Comparison of ENCODE assay signal across 20 cellular contexts in genomic region chr2:37633234-37633633, GRCh38. TPM values are rescaled to one million over a fixed set of nuclear protein-coding genes. Genes with fewer than 3 reads are reported as not detected.
A peak's percentile ranks its signal among the peaks of the same experiment; 100 is the strongest.
DNase-seq lines count a peak whose midpoint lies in the region; ATAC-seq, FAIRE-seq and TF ChIP-seq lines count a peak whose summit lies in the region.
"Had no signal": no experiment of that assay in that cellular context is flagged by ENCODE, and none has a peak within 500 bp of the region (broad histone marks: within the 10 kb centered on the region; RNA-seq: fewer than 3 reads in every experiment).

No MANE protein-coding gene starts in this region.

- dilution Hi-C loops in endothelial cell of umbilical vein (cut with MboI; ENCODE audit: extremely low pct_ligation_motif_present, low sequenced_read_pairs) = no loop called here

- H3K9me2 ChIP-seq in OCI-LY7 (ENCODE audit: insufficient read depth, low read length) = no peaks in the 10 kb centered on the region

- BruUV-seq in endothelial cell of umbilical vein (replicated peaks; lab: Mats Ljungman, UMichigan) (no TSS peak), OCI-LY7 (replicated peaks; lab: Mats Ljungman, UMichigan) (no TSS peak)

- H3K36me3 Mint-ChIP-seq in T-helper 17 cell (ENCODE audit: low read depth) = peaks cover 10% of the 10 kb centered on the region
- peaks cover 3% of the 10 kb centered on the region for H3K36me3 Mint-ChIP-seq in activated naive CD4-positive, alpha-beta T cell treated with anti-CD3 and anti-CD28 coated beads, Interleukin-2, amount 10 ng/mL, durations not matched to agents 7 days and 5 days

- intact Hi-C loops in right lobe of liver (cut with DNase I) = no loop called here
- intact Hi-C loops in endothelial cell of umbilical vein (cut with micrococcal nuclease) = no loop called here
- intact Hi-C loops in OCI-LY7 (cut with micrococcal nuclease; ENCODE audit: unreplicated experiment) = no loop called here
- intact Hi-C loops in prostate gland (cut with DNase I) = no loop called here

- no peak overlapping the region for H3K4me3 Mint-ChIP-seq in T-helper 17 cell
- no peak overlapping the region for H3K4me3 Mint-ChIP-seq in activated naive CD4-positive, alpha-beta T cell treated with anti-CD3 and anti-CD28 coated beads, Interleukin-2, amount 10 ng/mL, durations not matched to agents 7 days and 5 days

- POLR2A ChIA-PET in endothelial cell of umbilical vein (lab: Charles Lee) (interaction anchor here (0.6 kb wide), 1 partner anchor 199 kb away, joined by 3 read pairs; no protein-coding TSS in a partner anchor), OCI-LY7 (lab: Charles Lee) (interaction anchor here (1.0 kb wide), 1 partner anchor 16 kb away, joined by 3 read pairs; no protein-coding TSS in a partner anchor)

- H3K27me3 ChIP-seq in liver (ENCODE audit: control insufficient read depth in 4 of 4, insufficient read depth in 4 of 4, low read length in 3 of 4) = no peaks in the 10 kb centered on the region
- no peaks in the 10 kb centered on the region for H3K27me3 ChIP-seq in right lobe of liver
- no peaks in the 10 kb centered on the region for H3K27me3 ChIP-seq in endothelial cell of umbilical vein (ENCODE audit: control insufficient read depth in 2 of 2, insufficient read depth in 2 of 2, low read length in 2 of 2)
- no peaks in the 10 kb centered on the region for H3K27me3 ChIP-seq in smooth muscle cell (ENCODE audit: low read depth)
- no peaks in the 10 kb centered on the region for H3K27me3 ChIP-seq in prostate gland (replicated peaks; ENCODE audit: insufficient read depth)
- H3K27me3 ChIP-seq: MG63 had no signal

- H3K36me3 ChIP-seq in liver (ENCODE audit: control insufficient read depth in 4 of 4, insufficient read depth in 3 of 4, low read depth in 1 of 4, low read length in 3 of 4) (no peaks in the 10 kb centered on the region), right lobe of liver (no peaks in the 10 kb centered on the region), endothelial cell of umbilical vein (ENCODE audit: control insufficient read depth in 2 of 2, extremely low read depth in 1 of 2, insufficient read depth in 2 of 2, low read length in 2 of 2) (no peaks in the 10 kb centered on the region), smooth muscle cell (ENCODE audit: low read depth) (no peaks in the 10 kb centered on the region), OCI-LY7 (ENCODE audit: insufficient read depth, low read length) (no peaks in the 10 kb centered on the region), prostate gland (no peaks in the 10 kb centered on the region)
- H3K36me3 ChIP-seq: MG63 had no signal

- no peak overlapping the region for H3K4me3 ChIP-seq in liver (ENCODE audit: low read depth in 1 of 3, low read length in 3 of 3)
- H3K4me3 ChIP-seq in right lobe of liver = no peak overlapping the region
- no peak overlapping the region for H3K4me3 ChIP-seq in endothelial cell of umbilical vein (replicated peaks in 1 of 3; ENCODE audit: insufficient read depth in 1 of 3, low read depth in 1 of 3, low read length in 3 of 3)
- no peak overlapping the region for H3K4me3 ChIP-seq in smooth muscle cell
- H3K4me3 ChIP-seq in OCI-LY7 (ENCODE audit: low read depth, low read length, poor library complexity, severe bottlenecking) = no peak overlapping the region
- no peak overlapping the region for H3K4me3 ChIP-seq in prostate gland
- H3K4me3 ChIP-seq: GM23248, MG63, PC-9 had no signal

- peak overlapping the region; percentile 89 for H3K27ac Mint-ChIP-seq in T-helper 17 cell
- no peak overlapping the region for H3K27ac Mint-ChIP-seq in activated naive CD4-positive, alpha-beta T cell treated with anti-CD3 and anti-CD28 coated beads, Interleukin-2, amount 10 ng/mL, durations not matched to agents 7 days and 5 days

- H2AFZ ChIP-seq in endothelial cell of umbilical vein (ENCODE audit: low read depth, low read length) (no peak overlapping the region), smooth muscle cell (ENCODE audit: low read depth) (no peak overlapping the region), OCI-LY7 (ENCODE audit: low read length) (no peak overlapping the region)
- H2AFZ ChIP-seq: GM23248, PC-9 had no signal

- peaks cover 70% of the 10 kb centered on the region for H3K4me1 Mint-ChIP-seq in T-helper 17 cell
- H3K4me1 Mint-ChIP-seq in activated naive CD4-positive, alpha-beta T cell treated with anti-CD3 and anti-CD28 coated beads, Interleukin-2, amount 10 ng/mL, durations not matched to agents 7 days and 5 days = peaks cover 39% of the 10 kb centered on the region

- TF ChIP-seq RAD21 in liver (IDR thresholded peaks at IDR 0.05) = no peak

- 89% methylated on average over 1 of the region's 1 CpG for WGBS in liver
- 50% methylated on average over 1 of the region's 1 CpG for WGBS in right lobe of liver (ENCODE audit: insufficient coverage, low coverage, low lambda C conversion rate, missing lambda C conversion rate)
- WGBS in smooth muscle cell (ENCODE audit: low lambda C conversion rate) = 41% methylated on average over 1 of the region's 1 CpG
- 80% methylated on average over 1 of the region's 1 CpG for WGBS in prostate gland

- H3K9ac ChIP-seq in liver (ENCODE audit: low read depth in 1 of 2, low read length in 2 of 2) = no peak overlapping the region
- no peak overlapping the region for H3K9ac ChIP-seq in endothelial cell of umbilical vein (replicated peaks; ENCODE audit: extremely low read depth, insufficient read depth, low read length)
- no peak overlapping the region for H3K9ac ChIP-seq in smooth muscle cell (ENCODE audit: low read depth)
- H3K9ac ChIP-seq: GM23248 had no signal

- H3K9me1 ChIP-seq in endothelial cell of umbilical vein (replicated peaks; ENCODE audit: control insufficient read depth, extremely low read depth, insufficient read depth, low read length) = no peaks in the 10 kb centered on the region

- H4K20me1 ChIP-seq in endothelial cell of umbilical vein (replicated peaks; ENCODE audit: control insufficient read depth, extremely low read depth, insufficient read depth, low read length) (no peaks in the 10 kb centered on the region), smooth muscle cell (ENCODE audit: low read depth) (no peaks in the 10 kb centered on the region), OCI-LY7 (ENCODE audit: insufficient read depth, low read length) (no peaks in the 10 kb centered on the region)

- H3K27me3 Mint-ChIP-seq in T-helper 17 cell = no peaks in the 10 kb centered on the region
- no peaks in the 10 kb centered on the region for H3K27me3 Mint-ChIP-seq in activated naive CD4-positive, alpha-beta T cell treated with anti-CD3 and anti-CD28 coated beads, Interleukin-2, amount 10 ng/mL, durations not matched to agents 7 days and 5 days

- CTCF ChIA-PET in endothelial cell of umbilical vein (lab: Charles Lee) = interaction anchor here (0.6 to 1.5 kb wide), 3 partner anchors 12 to 244 kb away, joined by 4 to 8 read pairs (median 5); no protein-coding TSS in a partner anchor
- CTCF ChIA-PET in activated naive CD4-positive, alpha-beta T cell treated with anti-CD3 and anti-CD28 coated beads, Interleukin-2, amount 10 ng/mL, durations not matched to agents 7 days and 5 days (lab: Charles Lee) = interaction anchor here (0.8 to 1.1 kb wide), 2 partner anchors 14 to 15 kb away, joined by 3 read pairs; no protein-coding TSS in a partner anchor
- CTCF ChIA-PET in OCI-LY7 (lab: Charles Lee; ENCODE audit: unreplicated experiment) = interaction anchor here (0.7 kb wide), 1 partner anchor 23 kb away, joined by 3 read pairs; no protein-coding TSS in a partner anchor

- H3K9me3 ChIP-seq in liver (ENCODE audit: control insufficient read depth in 4 of 4, low read length in 3 of 4) (no peaks in the 10 kb centered on the region), right lobe of liver (no peaks in the 10 kb centered on the region), T-helper 17 cell (ENCODE audit: control insufficient read depth, low read length, poor library complexity, severe bottlenecking) (no peaks in the 10 kb centered on the region), endothelial cell of umbilical vein (replicated peaks; ENCODE audit: control insufficient read depth, insufficient read depth, low read length) (no peaks in the 10 kb centered on the region), smooth muscle cell (replicated peaks; ENCODE audit: low read depth) (no peaks in the 10 kb centered on the region), OCI-LY7 (ENCODE audit: low read length) (no peaks in the 10 kb centered on the region), prostate gland (no peaks in the 10 kb centered on the region)
- H3K9me3 ChIP-seq: MG63 had no signal

- no peak for TF ChIP-seq POLR2A in right lobe of liver (IDR thresholded peaks at IDR 0.05)
- no peak for TF ChIP-seq POLR2A in endothelial cell of umbilical vein (IDR thresholded peaks at IDR 0.05; ENCODE audit: low read depth, low read length)
- TF ChIP-seq POLR2A in prostate gland (IDR thresholded peaks at IDR 0.05) = no peak

- H3K4me1 ChIP-seq in liver (ENCODE audit: control insufficient read depth in 4 of 4, insufficient read depth in 4 of 4, low read length in 3 of 4) (no peaks in the 10 kb centered on the region), right lobe of liver (no peaks in the 10 kb centered on the region), endothelial cell of umbilical vein (ENCODE audit: control insufficient read depth, extremely low read depth, insufficient read depth, low read length) (peaks cover 19% of the 10 kb centered on the region), smooth muscle cell (ENCODE audit: low read depth) (no peaks in the 10 kb centered on the region), OCI-LY7 (ENCODE audit: insufficient read depth, low read length, poor library complexity, severe bottlenecking) (no peaks in the 10 kb centered on the region), prostate gland (replicated peaks) (no peaks in the 10 kb centered on the region)

- H3K27ac ChIP-seq in liver (ENCODE audit: low read depth in 1 of 2, low read length in 2 of 2) (no peak overlapping the region), right lobe of liver (no peak overlapping the region), endothelial cell of umbilical vein (ENCODE audit: insufficient read depth, low read depth, low read length) (no peak overlapping the region), smooth muscle cell (ENCODE audit: low read depth) (no peak overlapping the region), OCI-LY7 (ENCODE audit: low read depth, low read length, poor library complexity, severe bottlenecking) (no peak overlapping the region), prostate gland (no peak overlapping the region)
- H3K27ac ChIP-seq: GM23248, PC-9, RWPE1 had no signal

- H3K9me3 Mint-ChIP-seq in activated naive CD4-positive, alpha-beta T cell treated with anti-CD3 and anti-CD28 coated beads, Interleukin-2, amount 10 ng/mL, durations not matched to agents 7 days and 5 days = no peaks in the 10 kb centered on the region

- H3F3A ChIP-seq in smooth muscle cell (ENCODE audit: low read depth) = no peaks in the 10 kb centered on the region

- no peak for ATAC-seq in right lobe of liver
- no peak for ATAC-seq in T-helper 17 cell

- TF ChIP-seq CTCF in liver (IDR thresholded peaks at IDR 0.05; ENCODE audit: low read depth, low read length, missing input control) = no peak
- no peak for TF ChIP-seq CTCF in right lobe of liver (IDR thresholded peaks at IDR 0.05)
- TF ChIP-seq CTCF in endothelial cell of umbilical vein (IDR thresholded peaks at IDR 0.05; ENCODE audit: extremely low read depth in 1 of 2, insufficient read depth in 1 of 2, low read depth in 1 of 2, low read length in 2 of 2) = no peak
- TF ChIP-seq CTCF in smooth muscle cell (IDR thresholded peaks at IDR 0.05; ENCODE audit: borderline replicate concordance, insufficient read depth, poor library complexity, severe bottlenecking) = no peak
- no peak for TF ChIP-seq CTCF in OCI-LY7 (conservative IDR thresholded peaks at IDR 0.05; ENCODE audit: low read length)
- no peak for TF ChIP-seq CTCF in prostate gland (IDR thresholded peaks at IDR 0.05)

- DNase-seq in right lobe of liver (no peak), T-helper 17 cell (no peak), endothelial cell of umbilical vein (ENCODE audit: low read depth, low spot score) (no peak), smooth muscle cell (lab: John Stamatoyannopoulos, UW; ENCODE audit: unreplicated experiment) (no peak), OCI-LY7 (ENCODE audit: low spot score) (no peak), prostate gland (ENCODE audit: low spot score) (no peak)
- DNase-seq in activated naive CD4-positive, alpha-beta T cell treated with anti-CD3 and anti-CD28 coated beads, Interleukin-2, amount 10 ng/mL, durations not matched to agents 7 days and 5 days = no peak
- DNase-seq: GM23248, HCEC 1CT, MG63, NCI-H1048, NCI-H1436, NCI-H1930, NCI-H345, NCI-H524 treated with DMSO at 0.1 percent for 48 hours, PC-9, SIG-M5 had no signal

- FAIRE-seq in endothelial cell of umbilical vein (lab: Jason Lieb, UNC) = peak; percentile 76
- FAIRE-seq: A204.1 had no signal

- no peaks in the 10 kb centered on the region for H3K79me2 ChIP-seq in endothelial cell of umbilical vein (ENCODE audit: control insufficient read depth, insufficient read depth, low read length)
- H3K79me2 ChIP-seq in smooth muscle cell (ENCODE audit: low read depth) = no peaks in the 10 kb centered on the region
- H3K79me2 ChIP-seq in OCI-LY7 (ENCODE audit: insufficient read depth, low read depth, low read length) = no peaks in the 10 kb centered on the region

- H3K4me2 ChIP-seq in endothelial cell of umbilical vein (ENCODE audit: insufficient read depth, low read length) = peak overlapping the region; percentile 42
- peak overlapping the region; percentile 18 for H3K4me2 ChIP-seq in smooth muscle cell
- no peak overlapping the region for H3K4me2 ChIP-seq in OCI-LY7 (ENCODE audit: low read length)
- H3K4me2 ChIP-seq: PC-9 had no signal

RNA-seq across cellular contexts. Expression of gene CDC42EP3, which starts 38.2 kb away (rescaled TPM):
- total RNA-seq in liver (1 to 10 TPM; 2.5 to 3.8 TPM), right lobe of liver (1 to 10 TPM; 3.4 to 8.4 (median 6.0) TPM), T-helper 17 cell (10 to 100 TPM; 45.1 to 48.9 TPM), endothelial cell of umbilical vein (40.2 and 54.7 TPM in 2 replicates), smooth muscle cell (45.0 and 51.1 TPM in 2 replicates), OCI-LY7 (2022) (20.8 and 22.9 TPM in 2 replicates), prostate gland (10 to 100 TPM; 38.5 to 75.5 TPM)
- polyA plus RNA-seq in liver (1 to 10 TPM; 2.7 to 4.1 TPM), endothelial cell of umbilical vein (14.6 and 14.9 TPM in 2 replicates), smooth muscle cell (40.0 and 71.3 TPM in 2 replicates)
- polyA plus RNA-seq in endothelial cell of umbilical vein (2011; cell fraction: cytosol; rRNA removed) = 23.3 and 25.2 TPM in 2 replicates
- 20.4 and 27.5 TPM in 2 replicates for polyA plus RNA-seq in endothelial cell of umbilical vein (2011; cell fraction: nucleus; rRNA removed)
- 12.7 and 22.3 TPM in 2 replicates for polyA plus RNA-seq in endothelial cell of umbilical vein (2012)
- polyA minus RNA-seq in endothelial cell of umbilical vein = 21.0 and 23.1 TPM in 2 replicates
- 1.1 TPM for polyA minus RNA-seq in endothelial cell of umbilical vein (2011; cell fraction: cytosol; rRNA and poly(A)+ RNA removed)
- 19.4 and 31.1 TPM in 2 replicates for polyA minus RNA-seq in endothelial cell of umbilical vein (2011; cell fraction: nucleus; rRNA and poly(A)+ RNA removed)
- 5.7 and 7.2 TPM in 2 replicates for total RNA-seq in OCI-LY7 (2014; rRNA removed; shearing (Covaris generic))
